Comparison of ENCODE assay signal across 25 cellular contexts in genomic region chr15:71362556-71362955, GRCh38.
"Had no signal": no experiment of that assay in that cellular context is flagged by ENCODE, and none has a peak within 500 bp of the region (broad histone marks: within the 10 kb centered on the region; RNA-seq: fewer than 3 reads in every experiment).

No MANE protein-coding gene starts in this region.

- ATAC-seq: naive thymus-derived CD4-positive, alpha-beta T cell; natural killer cell treated with Interleukin-12 subunit alpha and Interleukin-12 subunit beta and Interleukin-15 and Interleukin-18, amount 100 ng/mL, for 72 hours; right lobe of liver; stimulated activated memory B cell treated with anti-CD40 and anti-IgM and Interleukin-4, amounts not matched to agents 10 μg/mL and 1 μg/mL and 100 μg/mL, for 72 hours; stimulated activated naive CD8-positive, alpha-beta T cell treated with anti-CD3 and anti-CD28 coated beads, Interleukin-15, amount 100 ng/mL, for 72 hours had no signal

- DNase-seq: immature natural killer cell; kidney; left ventricle myocardium inferior; mesendoderm; midbrain; mucosa of descending colon; naive thymus-derived CD4-positive, alpha-beta T cell; ovary; right lobe of liver; stimulated activated CD4-positive, alpha-beta T cell treated with anti-CD3 and anti-CD28 coated beads, Interleukin-1b, Interleukin-23, amount 100 ng/mL, for 48 hours; stimulated activated CD4-positive, alpha-beta T cell treated with anti-CD3 and anti-CD28 coated beads, Interleukin-2, amount 100 ng/mL, for 48 hours; stimulated activated CD4-positive, alpha-beta T cell treated with anti-CD3 and anti-CD28 coated beads, Interleukin-4, amount 100 ng/mL, for 4 hours; stimulated activated CD8-positive, alpha-beta memory T cell treated with anti-CD3 and anti-CD28 coated beads, Interleukin-4, amount 100 ng/mL, for 48 hours; stimulated activated naive CD4-positive, alpha-beta T cell treated with Interleukin-2 at 50 U/mL for 16 hours; stimulated activated naive CD8-positive, alpha-beta T cell treated with anti-CD3 and anti-CD28 coated beads, Interleukin-15, amount 100 ng/mL, for 72 hours; substantia nigra; uterus had no signal

- H3K36me3 ChIP-seq: left ventricle myocardium inferior, ovary, right atrium auricular region, right lobe of liver, tibial nerve, uterus had no signal

- H3K27ac ChIP-seq: left ventricle myocardium inferior, ovary, right atrium auricular region, right lobe of liver, tibial nerve, uterus had no signal

- H3K4me3 ChIP-seq: left ventricle myocardium inferior, lung, mucosa of descending colon, ovary, right atrium auricular region, right lobe of liver, smooth muscle cell, tibial nerve, uterus had no signal

- H3K27ac Mint-ChIP-seq: immature natural killer cell; naive thymus-derived CD4-positive, alpha-beta T cell; natural killer cell treated with Interleukin-12 subunit alpha and Interleukin-12 subunit beta and Interleukin-15 and Interleukin-18, amount 100 ng/mL, for 72 hours; progenitor cell of endocrine pancreas; stimulated activated memory B cell treated with anti-CD40 and anti-IgM and Interleukin-4, amounts not matched to agents 10 μg/mL and 1 μg/mL and 100 μg/mL, for 72 hours; stimulated activated naive CD8-positive, alpha-beta T cell treated with anti-CD3 and anti-CD28 coated beads, Interleukin-15, amount 100 ng/mL, for 72 hours; type B pancreatic cell had no signal

- H3K27me3 ChIP-seq: ovary, right atrium auricular region, right lobe of liver, tibial nerve, uterus had no signal

- H3K36me3 Mint-ChIP-seq: immature natural killer cell; natural killer cell treated with Interleukin-12 subunit alpha and Interleukin-12 subunit beta and Interleukin-15 and Interleukin-18, amount 100 ng/mL, for 72 hours; stimulated activated memory B cell treated with anti-CD40 and anti-IgM and Interleukin-4, amounts not matched to agents 10 μg/mL and 1 μg/mL and 100 μg/mL, for 72 hours had no signal

- H3K9me3 Mint-ChIP-seq: natural killer cell treated with Interleukin-12 subunit alpha and Interleukin-12 subunit beta and Interleukin-15 and Interleukin-18, amount 100 ng/mL, for 72 hours; stimulated activated memory B cell treated with anti-CD40 and anti-IgM and Interleukin-4, amounts not matched to agents 10 μg/mL and 1 μg/mL and 100 μg/mL, for 72 hours; type B pancreatic cell had no signal

- H3K4me1 Mint-ChIP-seq: immature natural killer cell; stimulated activated memory B cell treated with anti-CD40 and anti-IgM and Interleukin-4, amounts not matched to agents 10 μg/mL and 1 μg/mL and 100 μg/mL, for 72 hours; stimulated activated naive CD8-positive, alpha-beta T cell treated with anti-CD3 and anti-CD28 coated beads, Interleukin-15, amount 100 ng/mL, for 72 hours had no signal

- H3K9me3 ChIP-seq: mucosa of descending colon, ovary, right atrium auricular region, right lobe of liver, tibial nerve, uterus had no signal

- H3K4me3 Mint-ChIP-seq: immature natural killer cell; naive thymus-derived CD4-positive, alpha-beta T cell; natural killer cell treated with Interleukin-12 subunit alpha and Interleukin-12 subunit beta and Interleukin-15 and Interleukin-18, amount 100 ng/mL, for 72 hours; stimulated activated memory B cell treated with anti-CD40 and anti-IgM and Interleukin-4, amounts not matched to agents 10 μg/mL and 1 μg/mL and 100 μg/mL, for 72 hours; stimulated activated naive CD8-positive, alpha-beta T cell treated with anti-CD3 and anti-CD28 coated beads, Interleukin-15, amount 100 ng/mL, for 72 hours; type B pancreatic cell had no signal

- H3K4me2 ChIP-seq: smooth muscle cell had no signal

- H3K27me3 Mint-ChIP-seq: stimulated activated naive CD8-positive, alpha-beta T cell treated with anti-CD3 and anti-CD28 coated beads, Interleukin-15, amount 100 ng/mL, for 72 hours had no signal
